1 cellular context compared by ENCODE assay signal in the genomic region with DNA sequence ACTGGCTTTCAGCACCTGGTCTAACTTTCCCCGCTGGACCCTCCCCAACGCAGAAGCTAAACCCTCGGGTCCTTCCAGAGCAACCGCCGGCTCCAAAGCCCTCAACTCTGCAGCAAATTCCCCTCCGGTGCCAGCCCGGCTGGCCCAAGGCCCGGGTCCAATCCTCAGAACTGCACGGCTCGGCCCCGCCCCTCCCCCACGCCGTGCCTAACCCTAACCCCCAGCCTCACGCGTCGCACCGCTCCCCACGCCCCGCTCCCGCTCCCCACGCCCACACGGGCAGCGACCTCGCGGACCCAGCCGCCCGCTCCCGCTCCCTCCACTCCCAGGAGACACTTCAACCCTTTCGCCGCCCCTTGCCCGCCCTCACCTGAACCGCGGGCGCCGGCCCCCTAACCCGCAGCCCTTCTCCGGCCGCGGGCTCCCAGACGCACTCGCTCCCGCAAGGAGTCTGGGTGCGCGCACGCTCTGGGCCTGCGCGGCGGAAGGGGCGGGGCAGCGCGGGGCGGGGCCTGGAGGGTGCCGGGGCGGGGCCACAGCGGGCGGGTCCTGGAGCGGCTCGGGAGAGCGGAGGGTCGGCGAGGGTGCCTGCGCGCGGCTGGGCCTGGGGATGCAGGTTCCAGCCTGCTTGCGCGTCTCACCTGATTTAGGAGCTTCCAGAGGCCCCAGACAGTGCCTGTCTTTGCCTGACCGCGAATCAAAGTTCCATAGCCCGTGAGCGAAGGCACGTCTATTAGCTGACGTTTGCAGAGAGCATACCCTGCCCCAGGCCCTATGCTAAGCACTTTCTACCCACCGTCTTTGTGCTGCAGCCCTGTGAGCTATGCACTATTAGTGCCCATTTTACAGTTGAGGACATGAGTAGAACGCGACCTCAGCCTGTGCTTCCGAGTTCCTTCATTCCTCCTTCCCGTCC.
TF ChIP-seq lines count a peak whose summit lies in the region.

A gene (minus strand): TSS at position 453 of the 916 bp plus-strand sequence. CDS start 2,729 bp downstream, outside the sequence.

TF ChIP-seq in HepG2, 621 proteins besides CTCF, POLR2A, EP300 and RAD21 (continued from another document and continues in another):
- TF ChIP-seq, protein P1, sequence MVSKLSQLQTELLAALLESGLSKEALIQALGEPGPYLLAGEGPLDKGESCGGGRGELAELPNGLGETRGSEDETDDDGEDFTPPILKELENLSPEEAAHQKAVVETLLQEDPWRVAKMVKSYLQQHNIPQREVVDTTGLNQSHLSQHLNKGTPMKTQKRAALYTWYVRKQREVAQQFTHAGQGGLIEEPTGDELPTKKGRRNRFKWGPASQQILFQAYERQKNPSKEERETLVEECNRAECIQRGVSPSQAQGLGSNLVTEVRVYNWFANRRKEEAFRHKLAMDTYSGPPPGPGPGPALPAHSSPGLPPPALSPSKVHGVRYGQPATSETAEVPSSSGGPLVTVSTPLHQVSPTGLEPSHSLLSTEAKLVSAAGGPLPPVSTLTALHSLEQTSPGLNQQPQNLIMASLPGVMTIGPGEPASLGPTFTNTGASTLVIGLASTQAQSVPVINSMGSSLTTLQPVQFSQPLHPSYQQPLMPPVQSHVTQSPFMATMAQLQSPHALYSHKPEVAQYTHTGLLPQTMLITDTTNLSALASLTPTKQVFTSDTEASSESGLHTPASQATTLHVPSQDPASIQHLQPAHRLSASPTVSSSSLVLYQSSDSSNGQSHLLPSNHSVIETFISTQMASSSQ (IDR thresholded peaks at IDR 0.05; ENCODE audit: low read depth): no peak
- TF ChIP-seq, protein P1 (CRISPR knock-in tag; IDR thresholded peaks at IDR 0.05; ENCODE audit: borderline replicate concordance): no peak; the same call in 1 of the 2 replicates
- no peak for TF ChIP-seq ZNF543 (CRISPR knock-in tag; IDR thresholded peaks at IDR 0.05)
- TF ChIP-seq GFI1 (CRISPR knock-in tag; IDR thresholded peaks at IDR 0.05; ENCODE audit: borderline replicate concordance): peak; percentile 28; the same call in 1 of the 2 replicates
- TF ChIP-seq, protein P2, sequence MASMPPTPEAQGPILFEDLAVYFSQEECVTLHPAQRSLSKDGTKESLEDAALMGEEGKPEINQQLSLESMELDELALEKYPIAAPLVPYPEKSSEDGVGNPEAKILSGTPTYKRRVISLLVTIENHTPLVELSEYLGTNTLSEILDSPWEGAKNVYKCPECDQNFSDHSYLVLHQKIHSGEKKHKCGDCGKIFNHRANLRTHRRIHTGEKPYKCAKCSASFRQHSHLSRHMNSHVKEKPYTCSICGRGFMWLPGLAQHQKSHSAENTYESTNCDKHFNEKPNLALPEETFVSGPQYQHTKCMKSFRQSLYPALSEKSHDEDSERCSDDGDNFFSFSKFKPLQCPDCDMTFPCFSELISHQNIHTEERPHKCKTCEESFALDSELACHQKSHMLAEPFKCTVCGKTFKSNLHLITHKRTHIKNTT (CRISPR knock-in tag; IDR thresholded peaks at IDR 0.05): no peak
- no peak for TF ChIP-seq FOXP1 (IDR thresholded peaks at IDR 0.05)
- no peak for TF ChIP-seq FOXP1 (CRISPR knock-in tag; IDR thresholded peaks at IDR 0.05)
- TF ChIP-seq, protein P3, sequence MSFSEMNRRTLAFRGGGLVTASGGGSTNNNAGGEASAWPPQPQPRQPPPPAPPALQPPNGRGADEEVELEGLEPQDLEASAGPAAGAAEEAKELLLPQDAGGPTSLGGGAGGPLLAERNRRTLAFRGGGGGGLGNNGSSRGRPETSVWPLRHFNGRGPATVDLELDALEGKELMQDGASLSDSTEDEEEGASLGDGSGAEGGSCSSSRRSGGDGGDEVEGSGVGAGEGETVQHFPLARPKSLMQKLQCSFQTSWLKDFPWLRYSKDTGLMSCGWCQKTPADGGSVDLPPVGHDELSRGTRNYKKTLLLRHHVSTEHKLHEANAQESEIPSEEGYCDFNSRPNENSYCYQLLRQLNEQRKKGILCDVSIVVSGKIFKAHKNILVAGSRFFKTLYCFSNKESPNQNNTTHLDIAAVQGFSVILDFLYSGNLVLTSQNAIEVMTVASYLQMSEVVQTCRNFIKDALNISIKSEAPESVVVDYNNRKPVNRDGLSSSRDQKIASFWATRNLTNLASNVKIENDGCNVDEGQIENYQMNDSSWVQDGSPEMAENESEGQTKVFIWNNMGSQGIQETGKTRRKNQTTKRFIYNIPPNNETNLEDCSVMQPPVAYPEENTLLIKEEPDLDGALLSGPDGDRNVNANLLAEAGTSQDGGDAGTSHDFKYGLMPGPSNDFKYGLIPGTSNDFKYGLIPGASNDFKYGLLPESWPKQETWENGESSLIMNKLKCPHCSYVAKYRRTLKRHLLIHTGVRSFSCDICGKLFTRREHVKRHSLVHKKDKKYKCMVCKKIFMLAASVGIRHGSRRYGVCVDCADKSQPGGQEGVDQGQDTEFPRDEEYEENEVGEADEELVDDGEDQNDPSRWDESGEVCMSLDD (CRISPR knock-in tag; IDR thresholded peaks at IDR 0.05; ENCODE audit: borderline replicate concordance): no peak
- TF ChIP-seq TOE1 (CRISPR knock-in tag; IDR thresholded peaks at IDR 0.05): no peak
- 0 out of 2 replicates have a peak, but pooled peaks have one; percentile 50 for TF ChIP-seq DR1 (CRISPR knock-in tag; IDR thresholded peaks at IDR 0.05)
- no peak for TF ChIP-seq NR2F1 (CRISPR knock-in tag; IDR thresholded peaks at IDR 0.05)
- TF ChIP-seq, protein P4, sequence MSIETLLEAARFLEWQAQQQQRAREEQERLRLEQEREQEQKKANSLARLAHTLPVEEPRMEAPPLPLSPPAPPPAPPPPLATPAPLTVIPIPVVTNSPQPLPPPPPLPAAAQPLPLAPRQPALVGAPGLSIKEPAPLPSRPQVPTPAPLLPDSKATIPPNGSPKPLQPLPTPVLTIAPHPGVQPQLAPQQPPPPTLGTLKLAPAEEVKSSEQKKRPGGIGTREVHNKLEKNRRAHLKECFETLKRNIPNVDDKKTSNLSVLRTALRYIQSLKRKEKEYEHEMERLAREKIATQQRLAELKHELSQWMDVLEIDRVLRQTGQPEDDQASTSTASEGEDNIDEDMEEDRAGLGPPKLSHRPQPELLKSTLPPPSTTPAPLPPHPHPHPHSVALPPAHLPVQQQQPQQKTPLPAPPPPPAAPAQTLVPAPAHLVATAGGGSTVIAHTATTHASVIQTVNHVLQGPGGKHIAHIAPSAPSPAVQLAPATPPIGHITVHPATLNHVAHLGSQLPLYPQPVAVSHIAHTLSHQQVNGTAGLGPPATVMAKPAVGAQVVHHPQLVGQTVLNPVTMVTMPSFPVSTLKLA (IDR thresholded peaks at IDR 0.05): 0 out of 2 replicates have a peak, but pooled peaks have one; percentile 3
- peak; percentile 76 for TF ChIP-seq ZSCAN30 (CRISPR knock-in tag; IDR thresholded peaks at IDR 0.05)
- TF ChIP-seq, protein P5, sequence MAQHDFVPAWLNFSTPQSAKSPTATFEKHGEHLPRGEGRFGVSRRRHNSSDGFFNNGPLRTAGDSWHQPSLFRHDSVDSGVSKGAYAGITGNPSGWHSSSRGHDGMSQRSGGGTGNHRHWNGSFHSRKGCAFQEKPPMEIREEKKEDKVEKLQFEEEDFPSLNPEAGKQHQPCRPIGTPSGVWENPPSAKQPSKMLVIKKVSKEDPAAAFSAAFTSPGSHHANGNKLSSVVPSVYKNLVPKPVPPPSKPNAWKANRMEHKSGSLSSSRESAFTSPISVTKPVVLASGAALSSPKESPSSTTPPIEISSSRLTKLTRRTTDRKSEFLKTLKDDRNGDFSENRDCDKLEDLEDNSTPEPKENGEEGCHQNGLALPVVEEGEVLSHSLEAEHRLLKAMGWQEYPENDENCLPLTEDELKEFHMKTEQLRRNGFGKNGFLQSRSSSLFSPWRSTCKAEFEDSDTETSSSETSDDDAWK (CRISPR knock-in tag; IDR thresholded peaks at IDR 0.05): no peak
- TF ChIP-seq, protein P6, sequence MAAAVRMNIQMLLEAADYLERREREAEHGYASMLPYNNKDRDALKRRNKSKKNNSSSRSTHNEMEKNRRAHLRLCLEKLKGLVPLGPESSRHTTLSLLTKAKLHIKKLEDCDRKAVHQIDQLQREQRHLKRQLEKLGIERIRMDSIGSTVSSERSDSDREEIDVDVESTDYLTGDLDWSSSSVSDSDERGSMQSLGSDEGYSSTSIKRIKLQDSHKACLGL (CRISPR knock-in tag; IDR thresholded peaks at IDR 0.05): peak; percentile 87
- TF ChIP-seq ZNF484 (CRISPR knock-in tag; IDR thresholded peaks at IDR 0.05; ENCODE audit: borderline replicate concordance, low read depth): no peak
- TF ChIP-seq, protein P7, sequence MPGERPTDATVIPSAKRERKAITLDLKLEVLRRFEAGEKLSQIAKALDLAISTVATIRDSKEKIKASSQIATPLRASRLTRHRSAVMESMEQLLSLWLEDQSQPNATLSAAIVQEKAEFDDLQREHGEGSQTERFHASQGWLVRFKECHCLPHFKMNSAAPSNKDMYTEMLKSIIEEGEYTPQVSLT (CRISPR knock-in tag; IDR thresholded peaks at IDR 0.05; ENCODE audit: borderline replicate concordance, low read depth): no peak
- 0 out of 2 replicates have a peak, but pooled peaks have one; percentile 50 for TF ChIP-seq NKX3-1 (CRISPR knock-in tag; IDR thresholded peaks at IDR 0.05)
- 0 out of 2 replicates have a peak, but pooled peaks have one; percentile 9 for TF ChIP-seq ZNF331 (CRISPR knock-in tag; IDR thresholded peaks at IDR 0.05)
- no peak for TF ChIP-seq ZNF101 (CRISPR knock-in tag; IDR thresholded peaks at IDR 0.05; ENCODE audit: borderline replicate concordance, low read depth)
- TF ChIP-seq, protein P8, sequence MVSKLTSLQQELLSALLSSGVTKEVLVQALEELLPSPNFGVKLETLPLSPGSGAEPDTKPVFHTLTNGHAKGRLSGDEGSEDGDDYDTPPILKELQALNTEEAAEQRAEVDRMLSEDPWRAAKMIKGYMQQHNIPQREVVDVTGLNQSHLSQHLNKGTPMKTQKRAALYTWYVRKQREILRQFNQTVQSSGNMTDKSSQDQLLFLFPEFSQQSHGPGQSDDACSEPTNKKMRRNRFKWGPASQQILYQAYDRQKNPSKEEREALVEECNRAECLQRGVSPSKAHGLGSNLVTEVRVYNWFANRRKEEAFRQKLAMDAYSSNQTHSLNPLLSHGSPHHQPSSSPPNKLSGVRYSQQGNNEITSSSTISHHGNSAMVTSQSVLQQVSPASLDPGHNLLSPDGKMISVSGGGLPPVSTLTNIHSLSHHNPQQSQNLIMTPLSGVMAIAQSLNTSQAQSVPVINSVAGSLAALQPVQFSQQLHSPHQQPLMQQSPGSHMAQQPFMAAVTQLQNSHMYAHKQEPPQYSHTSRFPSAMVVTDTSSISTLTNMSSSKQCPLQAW (CRISPR knock-in tag; IDR thresholded peaks at IDR 0.05): peak; percentile 10
- no peak; the same call in 1 of the 2 replicates for TF ChIP-seq ZNF850 (CRISPR knock-in tag; conservative IDR thresholded peaks at IDR 0.05)
- TF ChIP-seq, protein P9, sequence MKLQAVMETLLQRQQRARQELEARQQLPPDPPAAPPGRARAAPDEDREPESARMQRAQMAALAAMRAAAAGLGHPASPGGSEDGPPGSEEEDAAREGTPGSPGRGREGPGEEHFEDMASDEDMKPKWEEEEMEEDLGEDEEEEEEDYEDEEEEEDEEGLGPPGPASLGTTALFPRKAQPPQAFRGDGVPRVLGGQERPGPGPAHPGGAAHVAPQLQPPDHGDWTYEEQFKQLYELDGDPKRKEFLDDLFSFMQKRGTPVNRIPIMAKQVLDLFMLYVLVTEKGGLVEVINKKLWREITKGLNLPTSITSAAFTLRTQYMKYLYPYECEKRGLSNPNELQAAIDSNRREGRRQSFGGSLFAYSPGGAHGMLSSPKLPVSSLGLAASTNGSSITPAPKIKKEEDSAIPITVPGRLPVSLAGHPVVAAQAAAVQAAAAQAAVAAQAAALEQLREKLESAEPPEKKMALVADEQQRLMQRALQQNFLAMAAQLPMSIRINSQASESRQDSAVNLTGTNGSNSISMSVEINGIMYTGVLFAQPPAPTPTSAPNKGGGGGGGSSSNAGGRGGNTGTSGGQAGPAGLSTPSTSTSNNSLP (IDR thresholded peaks at IDR 0.05; ENCODE audit: low read depth, low read length): no peak
- no peak for TF ChIP-seq ZSCAN12 (CRISPR knock-in tag; IDR thresholded peaks at IDR 0.05)
- TF ChIP-seq ZNF891 (CRISPR knock-in tag; IDR thresholded peaks at IDR 0.05): peak; percentile 72
- peak; percentile 44; the same call in 1 of the 2 replicates for TF ChIP-seq ZNF766 (CRISPR knock-in tag; IDR thresholded peaks at IDR 0.05; ENCODE audit: borderline replicate concordance)
- 0 out of 2 replicates have a peak, but pooled peaks have one; percentile 15 for TF ChIP-seq ZNF557 (CRISPR knock-in tag; IDR thresholded peaks at IDR 0.05)
- TF ChIP-seq, protein P10, sequence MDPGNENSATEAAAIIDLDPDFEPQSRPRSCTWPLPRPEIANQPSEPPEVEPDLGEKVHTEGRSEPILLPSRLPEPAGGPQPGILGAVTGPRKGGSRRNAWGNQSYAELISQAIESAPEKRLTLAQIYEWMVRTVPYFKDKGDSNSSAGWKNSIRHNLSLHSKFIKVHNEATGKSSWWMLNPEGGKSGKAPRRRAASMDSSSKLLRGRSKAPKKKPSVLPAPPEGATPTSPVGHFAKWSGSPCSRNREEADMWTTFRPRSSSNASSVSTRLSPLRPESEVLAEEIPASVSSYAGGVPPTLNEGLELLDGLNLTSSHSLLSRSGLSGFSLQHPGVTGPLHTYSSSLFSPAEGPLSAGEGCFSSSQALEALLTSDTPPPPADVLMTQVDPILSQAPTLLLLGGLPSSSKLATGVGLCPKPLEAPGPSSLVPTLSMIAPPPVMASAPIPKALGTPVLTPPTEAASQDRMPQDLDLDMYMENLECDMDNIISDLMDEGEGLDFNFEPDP (CRISPR knock-in tag; conservative IDR thresholded peaks at IDR 0.05): no peak
- TF ChIP-seq ARNT (IDR thresholded peaks at IDR 0.05): no peak
- TF ChIP-seq GABPA (IDR thresholded peaks at IDR 0.05; ENCODE audit: low read depth, low read length): 0 out of 2 replicates have a peak, but pooled peaks have one; percentile 16
- TF ChIP-seq GABPA (CRISPR knock-in tag; IDR thresholded peaks at IDR 0.05; ENCODE audit: low read depth): no peak
- TF ChIP-seq, protein P11, sequence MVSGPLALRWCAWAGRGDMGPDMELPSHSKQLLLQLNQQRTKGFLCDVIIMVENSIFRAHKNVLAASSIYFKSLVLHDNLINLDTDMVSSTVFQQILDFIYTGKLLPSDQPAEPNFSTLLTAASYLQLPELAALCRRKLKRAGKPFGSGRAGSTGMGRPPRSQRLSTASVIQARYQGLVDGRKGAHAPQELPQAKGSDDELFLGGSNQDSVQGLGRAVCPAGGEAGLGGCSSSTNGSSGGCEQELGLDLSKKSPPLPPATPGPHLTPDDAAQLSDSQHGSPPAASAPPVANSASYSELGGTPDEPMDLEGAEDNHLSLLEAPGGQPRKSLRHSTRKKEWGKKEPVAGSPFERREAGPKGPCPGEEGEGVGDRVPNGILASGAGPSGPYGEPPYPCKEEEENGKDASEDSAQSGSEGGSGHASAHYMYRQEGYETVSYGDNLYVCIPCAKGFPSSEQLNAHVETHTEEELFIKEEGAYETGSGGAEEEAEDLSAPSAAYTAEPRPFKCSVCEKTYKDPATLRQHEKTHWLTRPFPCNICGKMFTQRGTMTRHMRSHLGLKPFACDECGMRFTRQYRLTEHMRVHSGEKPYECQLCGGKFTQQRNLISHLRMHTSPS (CRISPR knock-in tag; IDR thresholded peaks at IDR 0.05; ENCODE audit: low read depth): no peak
- TF ChIP-seq TP53 (CRISPR knock-in tag; conservative IDR thresholded peaks at IDR 0.05): no peak
- TF ChIP-seq CHCHD3 (CRISPR knock-in tag; IDR thresholded peaks at IDR 0.05): no peak
